In the genomic region with DNA sequence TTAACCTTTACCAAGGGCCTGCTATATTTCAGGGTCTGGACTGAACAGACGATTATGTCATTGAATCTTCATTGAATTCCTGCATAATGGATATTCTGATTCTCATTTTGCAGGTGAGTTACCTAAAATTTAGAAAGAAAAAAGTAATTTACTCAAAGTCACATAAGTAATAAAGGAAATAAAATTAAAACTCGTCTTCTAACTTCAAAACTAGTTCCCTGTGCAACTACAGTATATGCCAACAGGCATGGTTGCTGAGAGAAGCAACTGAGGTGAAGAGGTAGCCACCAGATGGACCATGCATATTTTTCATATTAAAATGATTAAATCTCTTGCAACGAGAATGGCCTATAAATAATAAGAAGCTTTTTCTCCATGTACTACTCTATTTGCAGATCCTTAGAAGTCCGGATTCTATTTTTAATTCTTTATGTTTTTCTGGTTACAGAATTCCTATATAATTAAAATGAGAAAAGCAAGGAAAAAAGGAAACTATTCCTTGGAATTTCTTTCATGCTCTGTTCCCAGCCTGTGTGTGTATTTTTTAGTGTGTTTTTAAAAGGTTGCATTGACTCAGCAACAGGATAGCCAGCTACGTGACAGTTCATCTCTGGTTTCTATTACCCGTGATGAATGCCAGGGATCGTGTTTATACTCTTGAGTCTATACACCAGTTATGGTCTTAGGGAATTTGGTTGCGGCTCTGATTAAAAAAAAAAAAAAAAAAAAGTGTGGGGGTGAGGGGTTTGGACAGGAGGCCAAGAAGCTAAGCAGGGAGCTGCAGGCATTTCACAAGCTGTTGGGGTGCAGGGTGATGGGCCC, we compare ENCODE assay signal across 20 cellular contexts.
DNase-seq lines count a peak whose midpoint lies in the region; TF ChIP-seq lines count a peak whose summit lies in the region.
"Had no signal": no experiment of that assay in that cellular context is flagged by ENCODE, and none has a peak within 500 bp of the region (broad histone marks: within the 10 kb centered on the region; RNA-seq: fewer than 3 reads in every experiment).

No MANE protein-coding gene starts in this region.

- TF ChIP-seq CTCF in fibroblast of mammary gland (conservative IDR thresholded peaks at IDR 0.05; ENCODE audit: control insufficient read depth, insufficient read depth, low read depth, low read length) (no peak), osteocyte (IDR thresholded peaks at IDR 0.05) (no peak)

- no peaks in the 10 kb centered on the region for H3K9me3 Mint-ChIP-seq in osteocyte (ENCODE audit: unreplicated experiment)
- H3K9me3 Mint-ChIP-seq: T-helper 2 cell treated with Interferon-gamma antibody and Interleukin-4, amounts not matched to agents 5 μg/mL and 100 μg/mL, for 36 hours had no signal

- H3K4me3 ChIP-seq in MG63 (no peak overlapping the region), fibroblast of mammary gland (ENCODE audit: control insufficient read depth, low read depth, low read length) (no peak overlapping the region), H7 (ENCODE audit: insufficient read depth, low read depth, low read length) (no peak overlapping the region)

- H3K27ac Mint-ChIP-seq in osteocyte (ENCODE audit: unreplicated experiment) = peak overlapping the region; percentile 75
- H3K27ac Mint-ChIP-seq: stimulated activated naive CD8-positive, alpha-beta T cell treated with anti-CD3 and anti-CD28 coated beads, Interleukin-15, amount 100 ng/mL, for 72 hours; T-helper 2 cell treated with Interferon-gamma antibody and Interleukin-4, amounts not matched to agents 5 μg/mL and 100 μg/mL, for 36 hours had no signal

- no peak overlapping the region for H3K4me3 Mint-ChIP-seq in osteocyte (ENCODE audit: unreplicated experiment)
- H3K4me3 Mint-ChIP-seq: stimulated activated naive CD8-positive, alpha-beta T cell treated with anti-CD3 and anti-CD28 coated beads, Interleukin-15, amount 100 ng/mL, for 72 hours; T-helper 2 cell treated with Interferon-gamma antibody and Interleukin-4, amounts not matched to agents 5 μg/mL and 100 μg/mL, for 36 hours had no signal

- DNase-seq in AG20443 (ENCODE audit: low spot score) = peak; percentile 72
- DNase-seq in MG63 = peak; percentile 44
- DNase-seq in fibroblast of mammary gland (ENCODE audit: low read depth) = peak; percentile 85
- no peak for DNase-seq in osteocyte (ENCODE audit: extremely low spot score, unreplicated experiment)
- DNase-seq in OCI-M1 (lab: John Stamatoyannopoulos, UW) = no peak
- no peak for DNase-seq in activated CD8-positive, alpha-beta memory T cell treated with anti-CD3 and anti-CD28 coated beads for 24 hours
- no peak for DNase-seq in H7
- DNase-seq in DMS114 treated with DMSO at 0.1 percent for 48 hours (lab: John Stamatoyannopoulos, UW; ENCODE audit: unreplicated experiment) = no peak
- DNase-seq: activated CD4-positive, CD25-positive, alpha-beta regulatory T cell; amygdala; central memory CD4-positive, alpha-beta T cell; COR-L47; effector CD4-positive, alpha-beta T cell; Karpas-422; midbrain; NCI-H774; PC-3; stimulated activated CD4-positive, alpha-beta T cell treated with anti-CD3 and anti-CD28 coated beads, Interleukin-2, amount 100 ng/mL, for 24 hours; stimulated activated naive CD8-positive, alpha-beta T cell treated with anti-CD3 and anti-CD28 coated beads, Interleukin-15, amount 100 ng/mL, for 72 hours had no signal

- H3K36me3 ChIP-seq in MG63 (no peaks in the 10 kb centered on the region), H7 (replicated peaks; ENCODE audit: control insufficient read depth, insufficient read depth, low read length) (no peaks in the 10 kb centered on the region)

- no peaks in the 10 kb centered on the region for H3K27me3 ChIP-seq in MG63
- no peaks in the 10 kb centered on the region for H3K27me3 ChIP-seq in H7 (ENCODE audit: control insufficient read depth, insufficient read depth, low read length)

- H3K36me3 Mint-ChIP-seq in osteocyte (ENCODE audit: unreplicated experiment) = no peaks in the 10 kb centered on the region

- H3K4me1 Mint-ChIP-seq in osteocyte (ENCODE audit: unreplicated experiment) = peaks cover 27% of the 10 kb centered on the region

- H3K27me3 Mint-ChIP-seq in osteocyte (ENCODE audit: unreplicated experiment) = no peaks in the 10 kb centered on the region
- H3K27me3 Mint-ChIP-seq: stimulated activated naive CD8-positive, alpha-beta T cell treated with anti-CD3 and anti-CD28 coated beads, Interleukin-15, amount 100 ng/mL, for 72 hours had no signal

- no peaks in the 10 kb centered on the region for H3K9me3 ChIP-seq in MG63

Comparison
In these comparisons a context has a peak if more than half of its experiments do, and no peak if none do; other contexts are left out.
1. DNase-seq: peak in AG20443 (single experiment), MG63 (single experiment) and fibroblast of mammary gland (single experiment); none in osteocyte (single experiment), OCI-M1 (single experiment), activated CD8-positive, alpha-beta memory T cell treated with anti-CD3 and anti-CD28 coated beads for 24 hours (single experiment), H7 (single experiment) and DMS114 treated with DMSO at 0.1 percent for 48 hours (single experiment).